8 cellular contexts compared by ENCODE assay signal in the genomic region with DNA sequence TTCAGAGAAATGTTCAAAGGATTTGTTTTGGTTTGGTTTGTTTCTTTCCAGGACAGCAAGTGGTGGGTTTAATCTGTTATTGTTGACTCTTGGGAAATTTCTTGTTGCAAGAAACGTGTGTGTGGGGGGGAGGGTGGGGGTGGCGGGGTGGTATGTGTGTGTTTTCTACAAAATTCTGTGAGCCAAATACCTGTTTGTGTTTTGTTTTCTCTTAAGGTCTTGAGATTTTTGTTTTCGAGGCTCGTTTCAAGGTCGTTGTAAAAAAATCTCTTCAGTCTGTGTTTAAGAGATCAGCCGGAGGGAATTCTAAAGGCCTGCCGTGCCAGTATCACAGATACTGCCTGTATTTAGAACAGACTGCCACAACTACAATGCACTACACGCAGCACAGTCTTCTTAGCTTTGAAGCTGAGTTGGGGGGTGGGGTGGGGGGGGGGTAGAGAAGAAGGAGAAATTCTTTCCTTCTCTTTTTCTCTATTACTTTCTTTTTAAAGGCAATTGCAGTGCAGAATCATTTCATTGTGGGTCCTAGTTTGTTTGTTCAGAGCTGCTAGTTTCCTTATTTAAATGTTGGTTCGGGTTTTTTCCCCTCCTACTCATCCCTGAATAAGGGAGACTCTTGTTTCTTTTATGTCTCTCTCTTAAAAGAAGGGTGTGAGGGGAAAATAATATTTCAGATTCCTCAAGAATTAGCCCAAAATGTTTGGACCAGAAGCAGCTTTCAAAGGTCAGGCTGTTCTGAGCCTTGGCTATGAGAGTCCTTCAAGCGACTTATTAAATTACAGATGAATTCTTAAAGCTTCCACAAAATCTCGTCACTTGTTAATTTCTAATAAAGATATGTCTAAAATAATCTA. TPM values are rescaled to one million over a fixed set of nuclear protein-coding genes. Genes with fewer than 3 reads are reported as not detected.
DNase-seq lines count a peak whose midpoint lies in the region; ATAC-seq and TF ChIP-seq lines count a peak whose summit lies in the region.

No MANE protein-coding gene starts in this region.

- H4K20me1 ChIP-seq in PC-3 (ENCODE audit: low read length), result no peaks in the 10 kb centered on the region

- peaks cover 49% of the 10 kb centered on the region for H3K4me1 ChIP-seq in PC-3 (ENCODE audit: insufficient read depth, low read length)
- H3K4me1 ChIP-seq in effector memory CD4-positive, alpha-beta T cell (ENCODE audit: control insufficient read depth, insufficient read depth, low read length, poor library complexity, severe bottlenecking), result peaks cover 21% of the 10 kb centered on the region
- peaks cover 6 to 25% of the 10 kb centered on the region in 2 donors for H3K4me1 ChIP-seq in muscle layer of duodenum (ENCODE audit: control insufficient read depth in 1 of 2, insufficient read depth in 2 of 2, low read length in 2 of 2)

- H3F3A ChIP-seq in PC-3 (ENCODE audit: low read length, unreplicated experiment), result no peaks in the 10 kb centered on the region

- H2AFZ ChIP-seq in PC-3 (ENCODE audit: low read length), result peak overlapping the region; percentile 96; the same call in 1 of the 2 replicates

- H3K4me3 ChIP-seq in PC-3 (ENCODE audit: low read length) (peak overlapping the region; percentile 93), muscle layer of duodenum (ENCODE audit: low read depth in 1 of 2, low read length in 2 of 2) (peak overlapping the region; percentile 87 to 96)
- H3K4me3 ChIP-seq in effector memory CD4-positive, alpha-beta T cell (ENCODE audit: insufficient read depth, low read depth, low read length, poor library complexity, severe bottlenecking), result peak overlapping the region; percentile 94

- POLR2A ChIA-PET in PC-3 (lab: Charles Lee; ENCODE audit: unreplicated experiment), result interaction anchor here (0.5 to 1.0 kb wide), 3 partner anchors 413 to 603 kb away, joined by 4 to 8 read pairs (median 4); no protein-coding TSS in a partner anchor

- H3K4me2 ChIP-seq in PC-3 (ENCODE audit: low read length), result peak overlapping the region; percentile 99

- peak; percentile 40 for DNase-seq in DMS153 treated with DMSO at 0.1 percent for 48 hours (lab: John Stamatoyannopoulos, UW; ENCODE audit: unreplicated experiment)
- peak; percentile 21 for DNase-seq in PC-3
- no peak for DNase-seq in effector memory CD4-positive, alpha-beta T cell
- no peak for DNase-seq in LoVo (ENCODE audit: low spot score)

- H3K27me3 ChIP-seq in PC-3 (ENCODE audit: low read length), result no peaks in the 10 kb centered on the region
- no peaks in the 10 kb centered on the region for H3K27me3 ChIP-seq in effector memory CD4-positive, alpha-beta T cell (replicated peaks; ENCODE audit: control insufficient read depth, insufficient read depth, low read length, poor library complexity, severe bottlenecking)
- no peaks in the 10 kb centered on the region for H3K27me3 ChIP-seq in muscle layer of duodenum (ENCODE audit: low read depth, low read length)

- no peak for ATAC-seq in PC-3
- ATAC-seq in HG02798 (IDR thresholded peaks at IDR 0.05; ENCODE audit: poor library complexity, unreplicated experiment), result no peak
- ATAC-seq in GM19395 (IDR thresholded peaks at IDR 0.05; ENCODE audit: unreplicated experiment), result no peak
- ATAC-seq in HG03460 (IDR thresholded peaks at IDR 0.05; ENCODE audit: unreplicated experiment), result no peak

- no peaks in the 10 kb centered on the region for H3K9me2 ChIP-seq in PC-3 (replicated peaks; ENCODE audit: low read length)

- TF ChIP-seq CTCF in PC-3 (conservative IDR thresholded peaks at IDR 0.05; ENCODE audit: low read depth, low read length), result no peak

- no TSS peak for BruUV-seq in PC-3 (replicated peaks; lab: Mats Ljungman, UMichigan)

- peaks cover 34% of the 10 kb centered on the region for H3K79me2 ChIP-seq in PC-3 (ENCODE audit: low read length)

- peak overlapping the region; percentile 96 for H3K9ac ChIP-seq in PC-3 (ENCODE audit: low read length)

- CTCF ChIA-PET in PC-3 (lab: Charles Lee), result interaction anchor here (0.7 to 1.2 kb wide), 4 partner anchors 20 to 1208 kb away, joined by 3 to 6 read pairs (median 4); no protein-coding TSS in a partner anchor

- intact Hi-C loops in PC-3 (cut with micrococcal nuclease), result loop anchor here (5.0 to 10.0 kb wide), 2 partner anchors 838 to 941 kb away; no protein-coding TSS in a partner anchor

- no peaks in the 10 kb centered on the region for H3K36me3 ChIP-seq in PC-3 (ENCODE audit: low read depth, low read length)
- no peaks in the 10 kb centered on the region for H3K36me3 ChIP-seq in effector memory CD4-positive, alpha-beta T cell (ENCODE audit: control insufficient read depth, insufficient read depth, low read length)
- H3K36me3 ChIP-seq in muscle layer of duodenum (ENCODE audit: control insufficient read depth in 1 of 2, insufficient read depth in 2 of 2, low read length in 2 of 2), result peaks cover 0 to 31% of the 10 kb centered on the region in 2 donors

- no peaks in the 10 kb centered on the region for H3K9me3 ChIP-seq in PC-3 (ENCODE audit: low read length)
- H3K9me3 ChIP-seq in effector memory CD4-positive, alpha-beta T cell (ENCODE audit: control insufficient read depth, low read length), result no peaks in the 10 kb centered on the region
- H3K9me3 ChIP-seq in muscle layer of duodenum (ENCODE audit: control insufficient read depth in 1 of 2, low read length in 2 of 2), result no peaks in the 10 kb centered on the region

- no peak overlapping the region for H3K27ac ChIP-seq in PC-3 (ENCODE audit: low read length)
- peak overlapping the region; percentile 95 for H3K27ac ChIP-seq in effector memory CD4-positive, alpha-beta T cell (ENCODE audit: insufficient read depth, low read length, poor library complexity, severe bottlenecking)
- peak overlapping the region; percentile 100 for H3K27ac ChIP-seq in muscle layer of duodenum (ENCODE audit: low read length)

RNA-seq across cellular contexts. Expression of a gene that starts 1.4 kb away (rescaled TPM):
- total RNA-seq in PC-3 (2014; rRNA removed), result 7.7 and 11.8 TPM in 2 replicates

RNA-seq across cellular contexts. Expression of a gene that starts 44.4 kb away (rescaled TPM):
- total RNA-seq in PC-3 (2014; rRNA removed), result not detected in 2 replicates

Comparison
In these comparisons a context has a peak if more than half of its experiments do, and no peak if none do; other contexts are left out.
1. DNase-seq: peak in DMS153 treated with DMSO at 0.1 percent for 48 hours (single experiment) and PC-3 (single experiment); none in effector memory CD4-positive, alpha-beta T cell (0 of 3) and LoVo (single experiment).
2. Peak in every context shown above with its lines, with median percentiles within 50 percentile points of each other: H3K4me3 ChIP-seq.